ENCODE assay signal across 13 cellular contexts in genomic region chr2:168633200-168633599, GRCh38.
DNase-seq lines count a peak whose midpoint lies in the region; ATAC-seq, FAIRE-seq and TF ChIP-seq lines count a peak whose summit lies in the region.
"Had no signal": no experiment of that assay in that cellular context is flagged by ENCODE, and none has a peak within 500 bp of the region (broad histone marks: within the 10 kb centered on the region; RNA-seq: fewer than 3 reads in every experiment).

No MANE protein-coding gene starts in this region.

- H3K9ac ChIP-seq in neural progenitor cell (no peak overlapping the region), neuronal stem cell (ENCODE audit: low read depth, low read length, poor library complexity) (no peak overlapping the region)
- H3K9ac ChIP-seq: BLaER1 had no signal

- H3K4me2 ChIP-seq in neural progenitor cell = no peak overlapping the region
- H3K4me2 ChIP-seq in neuronal stem cell (ENCODE audit: insufficient read depth, low read length, poor library complexity, severe bottlenecking) = no peak overlapping the region

- H3K9me3 ChIP-seq in left lung (no peaks in the 10 kb centered on the region), spleen (no peaks in the 10 kb centered on the region), neural progenitor cell (ENCODE audit: low read depth) (no peaks in the 10 kb centered on the region), neuronal stem cell (replicated peaks in 1 of 2; ENCODE audit: control insufficient read depth in 2 of 2, insufficient read depth in 1 of 2, low read depth in 1 of 2, low read length in 2 of 2) (no peaks in the 10 kb centered on the region)
- H3K9me3 ChIP-seq: BLaER1 had no signal

- 64 to 82% (median 70%) methylated on average over 1 of the region's 1 CpG for whole genome bisulfite sequencing in spleen, 5 donors
- no CpG with 5 or more reads among the region's 1 CpG for WGBS in neuronal stem cell (ENCODE audit: extremely low coverage in 2 of 2, insufficient read length in 2 of 2, insufficient replicate concordance in 1 of 2), 2 donors

- H3K4ac ChIP-seq in neuronal stem cell (ENCODE audit: low read length) = no peak overlapping the region

- H2AFZ ChIP-seq in neural progenitor cell (replicated peaks) = no peak overlapping the region
- H2AFZ ChIP-seq in neuronal stem cell (ENCODE audit: low read length) = no peak overlapping the region

- H3K79me2 ChIP-seq in neural progenitor cell (ENCODE audit: low read depth) = peaks cover 22% of the 10 kb centered on the region

- no peak overlapping the region for H2BK12ac ChIP-seq in neuronal stem cell (ENCODE audit: low read length)

- peaks cover 1% of the 10 kb centered on the region for H3K79me1 ChIP-seq in neuronal stem cell (ENCODE audit: low read depth, low read length)

- no peak overlapping the region for H3K4me3 ChIP-seq in dorsolateral prefrontal cortex
- no peak overlapping the region for H3K4me3 ChIP-seq in left lung
- no peak overlapping the region for H3K4me3 ChIP-seq in spleen
- no peak overlapping the region for H3K4me3 ChIP-seq in neural progenitor cell
- no peak overlapping the region for H3K4me3 ChIP-seq in neuronal stem cell (ENCODE audit: low read length in 2 of 2)
- H3K4me3 ChIP-seq: BLaER1 had no signal

- no peak overlapping the region for H3K14ac ChIP-seq in neuronal stem cell (ENCODE audit: low read length)

- H3K36me3 Mint-ChIP-seq in neural progenitor cell = peaks cover 1% of the 10 kb centered on the region
- H3K36me3 Mint-ChIP-seq: naive B cell had no signal

- H3K23ac ChIP-seq in neuronal stem cell (ENCODE audit: low read depth, low read length, poor library complexity) = no peak overlapping the region

- in situ Hi-C loops in KBM-7 (cut with MboI; ENCODE audit: low pct_unique_long_range_greater_than_20kb, low sequenced_read_pairs) = no loop called here

- ATAC-seq in left lung = peak; percentile 29

- DNase-seq in KBM-7 = peak; percentile 37
- no peak for DNase-seq in dorsolateral prefrontal cortex
- DNase-seq in left lung = no peak
- DNase-seq in spleen = no peak
- no peak for DNase-seq in GM12891 (ENCODE audit: insufficient read length, low spot score)
- no peak for DNase-seq in neural progenitor cell (ENCODE audit: low spot score)
- no peak for DNase-seq in urothelium cell line (ENCODE audit: low spot score)
- DNase-seq in neuronal stem cell (ENCODE audit: low spot score) = no peak
- DNase-seq: amygdala, NCI-H1092 treated with DMSO at 0.1 percent for 48 hours, NCI-H524 had no signal

- no peak overlapping the region for H2BK15ac ChIP-seq in neuronal stem cell (ENCODE audit: low read length)

- intact Hi-C loops in dorsolateral prefrontal cortex (cut with DNase I) = no loop called here
- intact Hi-C loops in left lung (cut with DNase I) = no loop called here
- intact Hi-C loops in spleen (cut with DNase I; ENCODE audit: low total_unique reads) = no loop called here

- no peak for FAIRE-seq in GM12891 (lab: Jason Lieb, UNC)
- FAIRE-seq in urothelium cell line (lab: Jason Lieb, UNC) = no peak

- H3K27ac ChIP-seq in dorsolateral prefrontal cortex = peak overlapping the region in 31 of 59 donors; percentile 1 to 78 (median 41)
- H3K27ac ChIP-seq in left lung = peak overlapping the region; percentile 9 to 23
- peak overlapping the region in 5 of 8 donors; percentile 62 to 68 (median 66) for H3K27ac ChIP-seq in spleen
- no peak overlapping the region for H3K27ac ChIP-seq in neural progenitor cell
- H3K27ac ChIP-seq in neuronal stem cell (replicated peaks; ENCODE audit: low read length) = no peak overlapping the region
- H3K27ac ChIP-seq: BLaER1 had no signal

- H2BK5ac ChIP-seq in neuronal stem cell (ENCODE audit: low read length) = no peak overlapping the region

- no peak overlapping the region for H4K8ac ChIP-seq in neuronal stem cell (ENCODE audit: low read depth, low read length)

- H4K91ac ChIP-seq in neuronal stem cell (ENCODE audit: low read depth, low read length, poor library complexity) = no peak overlapping the region

- no peak overlapping the region for H2BK120ac ChIP-seq in neuronal stem cell (ENCODE audit: low read depth, low read length)

- H3K4me1 ChIP-seq in left lung (peaks cover 3 to 37% of the 10 kb centered on the region in 2 donors), spleen (peaks cover 4 to 44% (median 19%) of the 10 kb centered on the region in 6 donors), neural progenitor cell (peaks cover 34% of the 10 kb centered on the region), neuronal stem cell (ENCODE audit: control insufficient read depth in 2 of 2, insufficient read depth in 1 of 2, low read depth in 1 of 2, low read length in 2 of 2) (peaks cover 6 to 8% of the 10 kb centered on the region in 2 donors)

- H3K27ac Mint-ChIP-seq in neural progenitor cell = no peak overlapping the region

- H3K4me3 Mint-ChIP-seq in neural progenitor cell = no peak overlapping the region

- H4K20me1 ChIP-seq in neural progenitor cell (ENCODE audit: low read depth) = no peaks in the 10 kb centered on the region
- H4K20me1 ChIP-seq: BLaER1 had no signal

- TF ChIP-seq POLR2A in spleen (IDR thresholded peaks at IDR 0.05) (no peak), GM12891 (IDR thresholded peaks at IDR 0.05; ENCODE audit: low read depth, low read length) (no peak)

- H2AK5ac ChIP-seq in neuronal stem cell (ENCODE audit: low read depth, low read length) = no peak overlapping the region

- H3K4me1 Mint-ChIP-seq in neural progenitor cell = peaks cover 14% of the 10 kb centered on the region

- H3F3A ChIP-seq in neural progenitor cell (ENCODE audit: low read depth) = peaks cover 53% of the 10 kb centered on the region

- TF ChIP-seq CTCF in dorsolateral prefrontal cortex (IDR thresholded peaks at IDR 0.05 in 54 of 56, conservative IDR thresholded peaks at IDR 0.05 in 2 of 56; ENCODE audit: low read depth in 1 of 56, partially characterized antibody in 56 of 56) = no peak
- TF ChIP-seq CTCF in left lung (IDR thresholded peaks at IDR 0.05) = no peak
- TF ChIP-seq CTCF in spleen (IDR thresholded peaks at IDR 0.05 in 8 of 11, conservative IDR thresholded peaks at IDR 0.05 in 3 of 11) = no peak
- no peak for TF ChIP-seq CTCF in neural progenitor cell (IDR thresholded peaks at IDR 0.05)

- no peaks in the 10 kb centered on the region for H3K9me3 Mint-ChIP-seq in neural progenitor cell
- H3K9me3 Mint-ChIP-seq: naive B cell had no signal

- H3K36me3 ChIP-seq in left lung (no peaks in the 10 kb centered on the region), spleen (no peaks in the 10 kb centered on the region), neural progenitor cell (no peaks in the 10 kb centered on the region), neuronal stem cell (replicated peaks in 1 of 2; ENCODE audit: control insufficient read depth in 2 of 2, insufficient read depth in 2 of 2, low read length in 2 of 2) (no peaks in the 10 kb centered on the region)

- no peaks in the 10 kb centered on the region for H3K27me3 Mint-ChIP-seq in neural progenitor cell (ENCODE audit: insufficient read depth, low read depth)
- H3K27me3 Mint-ChIP-seq: naive B cell had no signal

- H3K18ac ChIP-seq in neuronal stem cell (ENCODE audit: low read length) = no peak overlapping the region

- H3K27me3 ChIP-seq in dorsolateral prefrontal cortex = no peaks in the 10 kb centered on the region
- no peaks in the 10 kb centered on the region for H3K27me3 ChIP-seq in left lung
- no peaks in the 10 kb centered on the region for H3K27me3 ChIP-seq in spleen (replicated peaks in 1 of 7)
- no peaks in the 10 kb centered on the region for H3K27me3 ChIP-seq in neural progenitor cell
- H3K27me3 ChIP-seq in neuronal stem cell (ENCODE audit: control insufficient read depth in 3 of 3, insufficient read depth in 3 of 3, low read depth in 1 of 3, low read length in 3 of 3) = no peaks in the 10 kb centered on the region
- H3K27me3 ChIP-seq: BLaER1 had no signal

TF ChIP-seq in GM12891, 5 proteins besides CTCF, POLR2A, EP300 and RAD21:
- no peak for TF ChIP-seq SPI1 (IDR thresholded peaks at IDR 0.05; ENCODE audit: low read depth, low read length)
- no peak for TF ChIP-seq PAX5 (IDR thresholded peaks at IDR 0.05; ENCODE audit: insufficient read depth, low read length, severe bottlenecking)
- no peak for TF ChIP-seq TAF1 (IDR thresholded peaks at IDR 0.05; ENCODE audit: low read depth, low read length)
- TF ChIP-seq POU2F2 (IDR thresholded peaks at IDR 0.05; ENCODE audit: low read depth, low read length) = no peak
- TF ChIP-seq POLR2AphosphoS5 (IDR thresholded peaks at IDR 0.05; ENCODE audit: low read depth, low read length) = no peak

Comparison
In these comparisons a context has a peak if more than half of its experiments do, and no peak if none do; other contexts are left out.
1. H3K27ac ChIP-seq: peak in dorsolateral prefrontal cortex (31 of 59), left lung (2 of 2) and spleen (5 of 8); none in neural progenitor cell (single experiment) and neuronal stem cell (single experiment).